8 cellular contexts compared by ENCODE assay signal in the genomic region with DNA sequence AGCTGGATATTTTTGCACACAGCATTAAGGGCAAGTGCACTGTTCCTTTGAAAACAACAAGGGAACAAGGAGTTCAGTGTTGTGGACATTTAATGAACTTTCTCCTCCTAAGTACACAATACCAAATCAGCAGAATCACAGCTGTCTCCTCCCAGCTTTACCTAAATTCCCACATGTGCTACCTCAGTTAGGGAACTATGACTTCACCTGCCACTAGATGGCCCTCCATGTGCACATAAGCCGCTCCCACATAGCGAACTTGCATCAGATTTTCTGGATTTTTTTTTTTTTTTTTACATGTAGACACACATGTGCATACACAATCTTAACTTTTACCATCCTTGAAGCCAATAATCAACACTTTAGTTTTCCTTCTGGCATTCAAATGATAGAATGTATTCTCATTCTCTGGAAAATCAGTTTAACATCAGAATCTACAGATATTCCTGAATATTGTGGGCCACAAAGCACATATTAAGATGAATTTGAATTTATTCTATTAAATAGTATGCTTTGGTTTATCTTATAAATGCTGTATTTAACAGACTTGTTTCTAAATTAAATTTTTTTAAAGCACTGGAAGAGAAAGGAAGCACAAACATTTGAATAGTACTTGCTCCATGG.
DNase-seq lines count a peak whose midpoint lies in the region; ATAC-seq and TF ChIP-seq lines count a peak whose summit lies in the region.

No MANE protein-coding gene starts in this region.

- POLR2A ChIA-PET in PC-3 (lab: Charles Lee; ENCODE audit: unreplicated experiment) = no interaction called here

- CTCF ChIA-PET in PC-3 (lab: Charles Lee) = interaction anchor here (0.6 to 1.5 kb wide), 7 partner anchors 17 to 267 kb away, joined by 3 to 7 read pairs (median 4); no protein-coding TSS in a partner anchor

- H3K27ac ChIP-seq in PC-3 (ENCODE audit: low read length) (no peak overlapping the region), osteoblast (ENCODE audit: low read depth, low read length) (no peak overlapping the region)

- ATAC-seq in PC-3 (peak; percentile 81), HG02885 (IDR thresholded peaks at IDR 0.05; ENCODE audit: poor library complexity, unreplicated experiment) (no peak), HG02970 (IDR thresholded peaks at IDR 0.05; ENCODE audit: low FRiP score, unreplicated experiment) (no peak)
- peak; percentile 77 to 84 for ATAC-seq in activated T-cell treated with anti-CD3 and anti-CD28 coated beads, Interleukin-2, amount 50 U/mL, for 72 hours (replicated peaks in 1 of 2)

- peak overlapping the region; percentile 0 for H3K27ac Mint-ChIP-seq in activated T-cell treated with anti-CD3 and anti-CD28 coated beads, Interleukin-2, amount 50 U/mL, for 72 hours

- H3K9me3 Mint-ChIP-seq in activated T-cell treated with anti-CD3 and anti-CD28 coated beads, Interleukin-2, amount 50 U/mL, for 72 hours = peaks cover 0 to 3% of the 10 kb centered on the region in 2 donors

- TF ChIP-seq CTCF in GM06990 (IDR thresholded peaks at IDR 0.05; ENCODE audit: insufficient read depth, low read length, poor library complexity, severe bottlenecking) (peak; percentile 73), PC-3 (conservative IDR thresholded peaks at IDR 0.05; ENCODE audit: low read depth, low read length) (peak; percentile 89), fibroblast of the aortic adventitia (IDR thresholded peaks at IDR 0.05; ENCODE audit: insufficient read depth, low read length) (peak; percentile 79), osteoblast (IDR thresholded peaks at IDR 0.05; ENCODE audit: extremely low read depth, low read depth, low read length) (peak; percentile 95)

- no peak overlapping the region for H3K9ac ChIP-seq in PC-3 (ENCODE audit: low read length)

- H3F3A ChIP-seq in PC-3 (ENCODE audit: low read length, unreplicated experiment) = no peaks in the 10 kb centered on the region

- H3K4me2 ChIP-seq in PC-3 (ENCODE audit: low read length) = no peak overlapping the region
- no peak overlapping the region for H3K4me2 ChIP-seq in osteoblast (ENCODE audit: insufficient read depth, low read length)

- H3K4me1 ChIP-seq in PC-3 (ENCODE audit: insufficient read depth, low read length) (no peaks in the 10 kb centered on the region), osteoblast (ENCODE audit: insufficient read depth, low read length) (peaks cover 19% of the 10 kb centered on the region)

- no peaks in the 10 kb centered on the region for H3K9me2 ChIP-seq in PC-3 (replicated peaks; ENCODE audit: low read length)

- intact Hi-C loops in PC-3 (cut with micrococcal nuclease) = loop anchor here (1.0 to 2.0 kb wide), 2 partner anchors 155 to 249 kb away; no protein-coding TSS in a partner anchor

- H3K4me3 ChIP-seq in GM06990 (replicated peaks; ENCODE audit: low read depth, low read length) (no peak overlapping the region), PC-3 (ENCODE audit: low read length) (no peak overlapping the region), fibroblast of the aortic adventitia (ENCODE audit: low read depth, low read length) (no peak overlapping the region), osteoblast (ENCODE audit: insufficient read depth, low read length) (no peak overlapping the region)

- no peaks in the 10 kb centered on the region for H3K9me3 ChIP-seq in PC-3 (ENCODE audit: low read length)
- H3K9me3 ChIP-seq in osteoblast (ENCODE audit: low read depth, low read length) = no peaks in the 10 kb centered on the region

- no peak overlapping the region for H2AFZ ChIP-seq in PC-3 (ENCODE audit: low read length)
- no peak overlapping the region for H2AFZ ChIP-seq in osteoblast (ENCODE audit: low read length)

- peaks cover 8% of the 10 kb centered on the region for H3K4me1 Mint-ChIP-seq in activated T-cell treated with anti-CD3 and anti-CD28 coated beads, Interleukin-2, amount 50 U/mL, for 72 hours (ENCODE audit: low read depth)

- no peaks in the 10 kb centered on the region for H3K36me3 Mint-ChIP-seq in activated T-cell treated with anti-CD3 and anti-CD28 coated beads, Interleukin-2, amount 50 U/mL, for 72 hours (ENCODE audit: insufficient read depth in 2 of 2)

- H4K20me1 ChIP-seq in PC-3 (ENCODE audit: low read length) (no peaks in the 10 kb centered on the region), osteoblast (ENCODE audit: insufficient read depth, low read length) (no peaks in the 10 kb centered on the region)

- H3K36me3 ChIP-seq in GM06990 (ENCODE audit: control insufficient read depth, insufficient read depth, low read length) = no peaks in the 10 kb centered on the region
- H3K36me3 ChIP-seq in PC-3 (ENCODE audit: low read depth, low read length) = no peaks in the 10 kb centered on the region; the same call in 1 of the 2 replicates
- no peaks in the 10 kb centered on the region for H3K36me3 ChIP-seq in osteoblast (ENCODE audit: insufficient read depth, low read length)

- H3K4me3 Mint-ChIP-seq in activated T-cell treated with anti-CD3 and anti-CD28 coated beads, Interleukin-2, amount 50 U/mL, for 72 hours = no peak overlapping the region

- no peaks in the 10 kb centered on the region for H3K27me3 ChIP-seq in GM06990 (replicated peaks; ENCODE audit: control insufficient read depth, insufficient read depth, low read length)
- H3K27me3 ChIP-seq in PC-3 (ENCODE audit: low read length) = no peaks in the 10 kb centered on the region
- H3K27me3 ChIP-seq in osteoblast (ENCODE audit: insufficient read depth, low read length) = no peaks in the 10 kb centered on the region

- H3K79me2 ChIP-seq in PC-3 (ENCODE audit: low read length) (no peaks in the 10 kb centered on the region), osteoblast (ENCODE audit: insufficient read depth, low read length) (peaks cover 10% of the 10 kb centered on the region)

- DNase-seq in GM06990 (ENCODE audit: extremely low read depth, insufficient read length) (no peak), HUDEP-2 (lab: John Stamatoyannopoulos, UW; ENCODE audit: unreplicated experiment in 76 of 76) (peak in 53 of 76 experiments; percentile 2 to 69 (median 26)), PC-3 (peak; percentile 78), fibroblast of the aortic adventitia (ENCODE audit: low read depth) (peak; percentile 89), osteoblast (ENCODE audit: insufficient read length, low spot score, missing footprints) (no peak)
- peak; percentile 67 to 75 for DNase-seq in activated T-cell treated with anti-CD3 and anti-CD28 coated beads, Interleukin-2, amount 50 U/mL, for 72 hours

- BruUV-seq in PC-3 (replicated peaks; lab: Mats Ljungman, UMichigan) = no TSS peak

- peaks cover 15% of the 10 kb centered on the region for H3K27me3 Mint-ChIP-seq in activated T-cell treated with anti-CD3 and anti-CD28 coated beads, Interleukin-2, amount 50 U/mL, for 72 hours (ENCODE audit: low read depth)

Comparison
In these comparisons a context has a peak if more than half of its experiments do, and no peak if none do; other contexts are left out.
1. DNase-seq: peak in HUDEP-2 (53 of 76), PC-3 (single experiment), activated T-cell treated with anti-CD3 and anti-CD28 coated beads, Interleukin-2, amount 50 U/mL, for 72 hours (2 of 2) and fibroblast of the aortic adventitia (single experiment); none in GM06990 (single experiment) and osteoblast (single experiment).
2. ATAC-seq: peak in PC-3 (single experiment) and activated T-cell treated with anti-CD3 and anti-CD28 coated beads, Interleukin-2, amount 50 U/mL, for 72 hours (2 of 2); none in HG02885 (single experiment) and HG02970 (single experiment).
3. Peak in every context shown above with its lines, with median percentiles within 50 percentile points of each other: CTCF ChIP-seq.